Comparison of ENCODE assay signal across 8 cellular contexts in the genomic region with DNA sequence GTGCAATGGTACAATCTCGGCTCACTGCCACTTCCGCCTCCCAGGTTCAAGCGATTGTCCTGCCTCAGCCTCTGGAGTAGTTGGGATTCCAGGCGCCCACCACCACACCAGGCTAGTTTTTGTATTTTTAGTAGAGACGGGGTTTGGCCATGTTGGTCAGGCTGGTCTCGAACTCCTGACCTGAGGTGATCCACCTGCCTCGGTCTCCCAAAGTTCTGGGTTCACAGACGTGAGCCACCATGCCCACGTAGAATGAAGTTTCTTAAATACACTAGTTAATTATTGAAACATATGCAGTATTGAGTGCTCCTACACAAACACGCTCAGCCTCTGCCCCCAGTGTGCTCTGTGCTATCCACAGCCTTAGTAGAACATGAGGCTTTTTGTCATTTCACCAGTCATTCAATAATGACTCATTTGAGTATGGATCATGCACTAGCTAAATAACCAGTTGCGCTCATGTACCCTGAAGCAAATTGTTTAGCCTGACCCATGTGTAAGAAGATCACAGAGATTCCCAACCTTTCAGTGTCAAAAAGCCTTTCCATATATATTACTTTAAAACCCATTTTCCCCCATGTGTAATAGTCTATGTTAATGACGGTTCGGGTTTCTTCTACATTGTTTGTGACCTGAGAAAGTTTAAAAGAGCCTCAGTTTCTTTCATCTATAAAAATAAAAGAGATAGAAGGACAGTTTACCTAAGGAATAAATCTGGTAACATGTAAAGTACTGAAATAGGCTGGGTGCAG. TPM values are rescaled to one million over a fixed set of nuclear protein-coding genes. Genes with fewer than 3 reads are reported as not detected.
DNase-seq lines count a peak whose midpoint lies in the region; ATAC-seq and TF ChIP-seq lines count a peak whose summit lies in the region.

No MANE protein-coding gene starts in this region.

- H3K4me3 Mint-ChIP-seq in Caco-2 (ENCODE audit: unreplicated experiment) (peak overlapping the region; percentile 89), mesothelial cell of epicardium (peak overlapping the region; percentile 30), glutamatergic neuron (ENCODE audit: unreplicated experiment) (no peak overlapping the region)

- BruUV-seq in Caco-2 (replicated peaks; lab: Mats Ljungman, UMichigan), result no TSS peak

- H3K4me3 ChIP-seq in Caco-2 (ENCODE audit: low read depth, low read length), result no peak overlapping the region
- H3K4me3 ChIP-seq in body of pancreas, result no peak overlapping the region

- H3K9me3 ChIP-seq in Caco-2 (no peaks in the 10 kb centered on the region), body of pancreas (no peaks in the 10 kb centered on the region)

- in situ Hi-C loops in SK-MEL-5 (cut with HindIII; ENCODE audit: low pct_unique_long_range_greater_than_20kb, low sequenced_read_pairs), result no loop called here

- H3K27ac Mint-ChIP-seq in Caco-2 (ENCODE audit: unreplicated experiment), result peak overlapping the region; percentile 98
- H3K27ac Mint-ChIP-seq in mesothelial cell of epicardium, result peak overlapping the region; percentile 99
- no peak overlapping the region for H3K27ac Mint-ChIP-seq in glutamatergic neuron (ENCODE audit: unreplicated experiment)

- peaks cover 9% of the 10 kb centered on the region for H3K36me3 ChIP-seq in Caco-2 (ENCODE audit: control insufficient read depth, insufficient read depth, low read length)
- H3K36me3 ChIP-seq in body of pancreas (replicated peaks in 1 of 2; ENCODE audit: insufficient read depth in 1 of 2, low read depth in 2 of 2), result no peaks in the 10 kb centered on the region

- H3K27me3 ChIP-seq in Caco-2 (replicated peaks; ENCODE audit: control insufficient read depth, insufficient read depth, low read length) (no peaks in the 10 kb centered on the region), body of pancreas (no peaks in the 10 kb centered on the region)

- H3K9me3 Mint-ChIP-seq in Caco-2 (ENCODE audit: unreplicated experiment) (no peaks in the 10 kb centered on the region), mesothelial cell of epicardium (no peaks in the 10 kb centered on the region), glutamatergic neuron (ENCODE audit: unreplicated experiment) (no peaks in the 10 kb centered on the region)

- peak overlapping the region; percentile 39 to 100 (median 96) for H3K27ac ChIP-seq in body of pancreas

- 76 to 80% methylated on average over 13 of the region's 13 CpGs for WGBS in body of pancreas, 2 donors

- POLR2A ChIA-PET in Caco-2 (lab: Charles Lee), result interaction anchor here (0.5 to 1.9 kb wide), 8 partner anchors 10 to 224 kb away, joined by 3 to 12 read pairs (median 5); a partner anchor contains a TSS

- H3K4me1 Mint-ChIP-seq in Caco-2 (ENCODE audit: low read depth, unreplicated experiment) (peaks cover 62% of the 10 kb centered on the region), mesothelial cell of epicardium (peaks cover 70% of the 10 kb centered on the region), glutamatergic neuron (ENCODE audit: low read depth, unreplicated experiment) (peaks cover 10% of the 10 kb centered on the region)

- DNase-seq in Caco-2, result peak; percentile 71 to 79
- peak; percentile 96 for DNase-seq in H4 (ENCODE audit: low spot score)
- peak; percentile 93 for DNase-seq in SK-MEL-5 (ENCODE audit: low read depth, low spot score)
- DNase-seq in body of pancreas, result peak; percentile 49 to 61 (median 56)
- DNase-seq in mesothelial cell of epicardium (ENCODE audit: low spot score in 2 of 2, unreplicated experiment in 2 of 2), result no peak
- peak; percentile 89 for DNase-seq in stromal cell of bone marrow (ENCODE audit: low read depth)
- DNase-seq in glutamatergic neuron, result no peak

- intact Hi-C loops in Caco-2 (cut with micrococcal nuclease; ENCODE audit: unreplicated experiment), result no loop called here
- intact Hi-C loops in body of pancreas (cut with DNase I), result no loop called here

- TF ChIP-seq CTCF in Caco-2 (IDR thresholded peaks at IDR 0.05; ENCODE audit: insufficient read depth in 1 of 2, low read depth in 1 of 2, low read length in 1 of 2, severe bottlenecking in 1 of 2, unreplicated experiment in 1 of 2) (no peak), body of pancreas (IDR thresholded peaks at IDR 0.05) (no peak), mesothelial cell of epicardium (IDR thresholded peaks at IDR 0.05; ENCODE audit: unreplicated experiment) (no peak), glutamatergic neuron (IDR thresholded peaks at IDR 0.05; ENCODE audit: partially characterized antibody, unreplicated experiment) (no peak)

- H3K4me1 ChIP-seq in Caco-2, result peaks cover 59% of the 10 kb centered on the region
- peaks cover 73% of the 10 kb centered on the region for H3K4me1 ChIP-seq in body of pancreas

- H3K27me3 Mint-ChIP-seq in Caco-2 (ENCODE audit: insufficient read depth, unreplicated experiment), result no peaks in the 10 kb centered on the region
- H3K27me3 Mint-ChIP-seq in mesothelial cell of epicardium (ENCODE audit: low read depth), result no peaks in the 10 kb centered on the region
- H3K27me3 Mint-ChIP-seq in glutamatergic neuron (ENCODE audit: unreplicated experiment), result no peaks in the 10 kb centered on the region

- peak; percentile 35 to 72 (median 67) for TF ChIP-seq POLR2A in body of pancreas (IDR thresholded peaks at IDR 0.05)

- peak; percentile 3 for ATAC-seq in body of pancreas
- no peak for ATAC-seq in GM18502 (IDR thresholded peaks at IDR 0.05; ENCODE audit: poor library complexity, unreplicated experiment)

- H3K36me3 Mint-ChIP-seq in Caco-2 (ENCODE audit: insufficient read depth, unreplicated experiment) (peaks cover 100% of the 10 kb centered on the region), mesothelial cell of epicardium (peaks cover 34% of the 10 kb centered on the region), glutamatergic neuron (ENCODE audit: unreplicated experiment) (no peaks in the 10 kb centered on the region)

- CTCF ChIA-PET in Caco-2 (lab: Charles Lee), result interaction anchor here (0.6 to 0.9 kb wide), 3 partner anchors 17 to 337 kb away, joined by 3 to 6 read pairs (median 4); no protein-coding TSS in a partner anchor

RNA-seq across cellular contexts. Expression of a gene that starts 49.7 kb away (rescaled TPM):
- total RNA-seq in Caco-2 (2022) (22.5 and 23.6 TPM in 2 replicates), body of pancreas (1 to 10 TPM; 6.9 to 7.5 TPM), mesothelial cell of epicardium (10.5 to 13.9 TPM (median 13.0 TPM) in 3 replicates), glutamatergic neuron (ENCODE audit: unreplicated experiment) (9.7 TPM)
- 6.7 and 11.9 TPM in 2 replicates for total RNA-seq in H4 (2014; rRNA removed; shearing (Covaris generic))
- total RNA-seq in SK-MEL-5 (2014; rRNA removed; shearing (Covaris generic)), result 7.3 and 7.4 TPM in 2 replicates
- polyA plus RNA-seq in SK-MEL-5 (2015; cell fraction: cytosol; rRNA removed), result 9.5 and 11.3 TPM in 2 replicates
- 12.5 and 14.7 TPM in 2 replicates for polyA plus RNA-seq in SK-MEL-5 (2015; cell fraction: nucleus; rRNA removed)

RNA-seq across cellular contexts. Expression of a gene that starts 49.8 kb away (rescaled TPM):
- total RNA-seq in Caco-2 (2022) (66.9 and 68.3 TPM in 2 replicates), body of pancreas (10 to 100 TPM; 30.6 to 55.0 TPM), mesothelial cell of epicardium (42.3 to 49.9 TPM (median 42.8 TPM) in 3 replicates), glutamatergic neuron (ENCODE audit: unreplicated experiment) (45.0 TPM)
- 25.1 and 27.1 TPM in 2 replicates for total RNA-seq in H4 (2014; rRNA removed; shearing (Covaris generic))
- 29.6 TPM in 2 replicates for total RNA-seq in SK-MEL-5 (2014; rRNA removed; shearing (Covaris generic))
- polyA plus RNA-seq in SK-MEL-5 (2015; cell fraction: cytosol; rRNA removed), result 19.6 and 27.1 TPM in 2 replicates
- 57.3 and 95.7 TPM in 2 replicates for polyA plus RNA-seq in SK-MEL-5 (2015; cell fraction: nucleus; rRNA removed)

Comparison
In these comparisons a context has a peak if more than half of its experiments do, and no peak if none do; other contexts are left out.
1. DNase-seq: peak in Caco-2 (2 of 2), H4 (single experiment), SK-MEL-5 (single experiment), body of pancreas (4 of 4) and stromal cell of bone marrow (single experiment); none in mesothelial cell of epicardium (0 of 2) and glutamatergic neuron (single experiment).